ENCODE assay signal across 1 cellular context in the genomic region with DNA sequence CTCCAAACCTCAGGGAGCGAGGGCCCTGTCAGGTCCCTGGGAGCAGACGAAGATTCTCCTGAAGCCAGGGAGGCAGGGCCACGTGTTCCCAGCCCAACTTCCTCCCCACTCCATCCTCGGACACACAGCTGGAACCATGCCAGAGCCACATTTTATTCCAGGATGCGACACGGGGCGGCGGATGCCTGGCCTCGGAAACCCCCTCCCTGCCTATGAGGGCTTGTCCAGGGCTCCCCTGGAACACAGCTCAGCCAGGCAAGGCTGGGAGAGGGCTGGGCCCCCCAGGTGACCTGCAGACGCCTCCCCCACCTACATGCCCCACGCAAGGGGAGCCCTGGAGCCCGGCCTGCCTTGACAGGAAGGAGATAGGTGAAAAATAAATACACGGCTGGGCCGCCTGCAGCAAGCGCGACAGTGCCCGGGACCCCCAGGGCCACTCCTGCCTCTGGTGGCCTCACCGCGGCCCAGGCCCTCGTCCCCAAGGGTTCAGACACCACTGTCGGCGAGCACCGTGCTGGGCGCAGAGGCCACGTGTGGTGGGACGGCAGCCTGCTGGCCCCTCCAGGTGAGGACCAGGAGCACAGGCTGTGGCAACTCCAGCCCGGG.
TF ChIP-seq lines count a peak whose summit lies in the region.

No MANE protein-coding gene starts in this region.

TF ChIP-seq in K562, 482 proteins besides CTCF, POLR2A, EP300 and RAD21:
- no peak for TF ChIP-seq BDP1 (IDR thresholded peaks at IDR 0.05; ENCODE audit: insufficient read depth, insufficient read length)
- TF ChIP-seq, protein P1, sequence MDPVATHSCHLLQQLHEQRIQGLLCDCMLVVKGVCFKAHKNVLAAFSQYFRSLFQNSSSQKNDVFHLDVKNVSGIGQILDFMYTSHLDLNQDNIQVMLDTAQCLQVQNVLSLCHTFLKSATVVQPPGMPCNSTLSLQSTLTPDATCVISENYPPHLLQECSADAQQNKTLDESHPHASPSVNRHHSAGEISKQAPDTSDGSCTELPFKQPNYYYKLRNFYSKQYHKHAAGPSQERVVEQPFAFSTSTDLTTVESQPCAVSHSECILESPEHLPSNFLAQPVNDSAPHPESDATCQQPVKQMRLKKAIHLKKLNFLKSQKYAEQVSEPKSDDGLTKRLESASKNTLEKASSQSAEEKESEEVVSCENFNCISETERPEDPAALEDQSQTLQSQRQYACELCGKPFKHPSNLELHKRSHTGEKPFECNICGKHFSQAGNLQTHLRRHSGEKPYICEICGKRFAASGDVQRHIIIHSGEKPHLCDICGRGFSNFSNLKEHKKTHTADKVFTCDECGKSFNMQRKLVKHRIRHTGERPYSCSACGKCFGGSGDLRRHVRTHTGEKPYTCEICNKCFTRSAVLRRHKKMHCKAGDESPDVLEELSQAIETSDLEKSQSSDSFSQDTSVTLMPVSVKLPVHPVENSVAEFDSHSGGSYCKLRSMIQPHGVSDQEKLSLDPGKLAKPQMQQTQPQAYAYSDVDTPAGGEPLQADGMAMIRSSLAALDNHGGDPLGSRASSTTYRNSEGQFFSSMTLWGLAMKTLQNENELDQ (CRISPR knock-in tag; IDR thresholded peaks at IDR 0.05; ENCODE audit: borderline replicate concordance): no peak
- TF ChIP-seq, protein P2, sequence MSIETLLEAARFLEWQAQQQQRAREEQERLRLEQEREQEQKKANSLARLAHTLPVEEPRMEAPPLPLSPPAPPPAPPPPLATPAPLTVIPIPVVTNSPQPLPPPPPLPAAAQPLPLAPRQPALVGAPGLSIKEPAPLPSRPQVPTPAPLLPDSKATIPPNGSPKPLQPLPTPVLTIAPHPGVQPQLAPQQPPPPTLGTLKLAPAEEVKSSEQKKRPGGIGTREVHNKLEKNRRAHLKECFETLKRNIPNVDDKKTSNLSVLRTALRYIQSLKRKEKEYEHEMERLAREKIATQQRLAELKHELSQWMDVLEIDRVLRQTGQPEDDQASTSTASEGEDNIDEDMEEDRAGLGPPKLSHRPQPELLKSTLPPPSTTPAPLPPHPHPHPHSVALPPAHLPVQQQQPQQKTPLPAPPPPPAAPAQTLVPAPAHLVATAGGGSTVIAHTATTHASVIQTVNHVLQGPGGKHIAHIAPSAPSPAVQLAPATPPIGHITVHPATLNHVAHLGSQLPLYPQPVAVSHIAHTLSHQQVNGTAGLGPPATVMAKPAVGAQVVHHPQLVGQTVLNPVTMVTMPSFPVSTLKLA (conservative IDR thresholded peaks at IDR 0.05): 0 out of 4 replicates have a peak, but pooled peaks of 1 of the 2 experiments have one; percentile 21
- TF ChIP-seq, protein P3, sequence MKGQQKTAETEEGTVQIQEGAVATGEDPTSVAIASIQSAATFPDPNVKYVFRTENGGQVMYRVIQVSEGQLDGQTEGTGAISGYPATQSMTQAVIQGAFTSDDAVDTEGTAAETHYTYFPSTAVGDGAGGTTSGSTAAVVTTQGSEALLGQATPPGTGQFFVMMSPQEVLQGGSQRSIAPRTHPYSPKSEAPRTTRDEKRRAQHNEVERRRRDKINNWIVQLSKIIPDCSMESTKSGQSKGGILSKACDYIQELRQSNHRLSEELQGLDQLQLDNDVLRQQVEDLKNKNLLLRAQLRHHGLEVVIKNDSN (CRISPR knock-in tag; IDR thresholded peaks at IDR 0.05): peak; percentile 71
- TF ChIP-seq ZNF347 (CRISPR knock-in tag; IDR thresholded peaks at IDR 0.05; ENCODE audit: low read depth): no peak
- TF ChIP-seq ZNF197 (CRISPR knock-in tag; IDR thresholded peaks at IDR 0.05; ENCODE audit: low read depth): no peak
- TF ChIP-seq, protein P4, sequence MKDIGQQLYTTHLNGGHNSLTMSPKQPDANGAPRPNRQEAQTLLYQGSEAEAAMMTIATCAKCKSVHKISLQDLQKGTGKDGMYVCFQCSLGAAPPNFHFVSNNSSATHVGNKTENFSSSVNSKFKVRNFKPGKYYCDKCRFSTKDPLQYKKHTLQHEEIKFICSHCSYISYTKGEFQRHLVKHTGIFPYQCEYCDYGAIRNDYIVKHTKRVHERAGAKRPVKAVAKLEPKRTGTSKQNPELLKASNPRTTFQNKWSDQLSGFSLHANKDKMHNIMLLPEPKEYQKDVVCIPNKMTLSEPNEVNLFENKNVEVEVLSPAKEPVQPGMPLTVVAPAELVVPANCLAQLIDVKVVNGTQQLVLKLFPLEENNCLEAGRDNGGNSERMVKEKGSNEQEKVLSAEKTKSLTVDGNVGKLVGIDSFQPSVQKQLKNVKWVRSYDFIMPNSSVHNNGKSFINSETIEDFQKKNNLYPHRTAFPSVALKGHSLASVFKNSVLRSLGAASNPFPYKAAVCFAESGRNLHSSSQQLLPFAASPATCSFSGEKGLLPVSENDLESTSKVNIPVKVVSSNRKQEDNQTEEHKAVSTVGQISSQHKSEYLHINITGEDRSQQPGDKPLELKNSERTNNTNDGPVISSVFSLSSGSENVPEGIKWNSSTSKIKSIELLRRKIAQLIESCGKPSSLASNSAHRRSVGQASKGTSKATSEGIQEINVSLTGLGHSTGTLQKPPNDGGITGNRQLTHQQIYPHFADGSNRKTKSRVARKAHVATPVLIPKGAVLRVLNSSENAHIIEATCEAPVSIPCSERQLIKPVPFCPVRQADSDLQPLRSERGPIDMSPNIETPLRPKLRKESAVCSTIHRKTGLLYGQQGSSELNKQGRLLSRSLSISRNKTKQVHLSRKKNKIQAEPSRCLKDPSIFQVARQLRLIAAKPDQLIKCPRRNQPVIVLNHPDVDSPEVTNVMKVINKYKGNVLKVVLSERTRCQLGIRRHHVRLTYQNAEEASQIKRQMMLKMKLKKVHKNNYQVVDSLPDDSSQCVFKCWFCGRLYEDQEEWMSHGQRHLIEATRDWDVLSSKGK (CRISPR knock-in tag; IDR thresholded peaks at IDR 0.05): no peak
- TF ChIP-seq TCF7 (IDR thresholded peaks at IDR 0.05; ENCODE audit: borderline replicate concordance): no peak
- TF ChIP-seq ZNF717 (CRISPR knock-in tag; IDR thresholded peaks at IDR 0.05): no peak
- TF ChIP-seq HEY1 (CRISPR knock-in tag; IDR thresholded peaks at IDR 0.05; ENCODE audit: borderline replicate concordance): no peak
- no peak for TF ChIP-seq NFIX (CRISPR knock-in tag; IDR thresholded peaks at IDR 0.05; ENCODE audit: low read depth)
- no peak for TF ChIP-seq TEAD4 (IDR thresholded peaks at IDR 0.05; ENCODE audit: low read length)
- no peak for TF ChIP-seq TEAD4 (CRISPR knock-in tag; IDR thresholded peaks at IDR 0.05; ENCODE audit: borderline replicate concordance)
- TF ChIP-seq NFXL1 (CRISPR knock-in tag; IDR thresholded peaks at IDR 0.05): no peak
- TF ChIP-seq L3MBTL2 (IDR thresholded peaks at IDR 0.05): peak; percentile 32
- TF ChIP-seq ETV5 (CRISPR knock-in tag; IDR thresholded peaks at IDR 0.05; ENCODE audit: low read depth): 0 out of 2 replicates have a peak, but pooled peaks have one; percentile 29
- TF ChIP-seq FOXP1 (CRISPR knock-in tag; IDR thresholded peaks at IDR 0.05): no peak
- TF ChIP-seq NFIC (IDR thresholded peaks at IDR 0.05): peak; percentile 92
- no peak for TF ChIP-seq STAT5B (CRISPR knock-in tag; IDR thresholded peaks at IDR 0.05)
- TF ChIP-seq NELFE (IDR thresholded peaks at IDR 0.05; ENCODE audit: insufficient read depth, insufficient read length): no peak
- TF ChIP-seq XRCC4 (IDR thresholded peaks at IDR 0.05; ENCODE audit: extremely low read depth, insufficient read depth, insufficient read length): no peak
- TF ChIP-seq SPI1 (IDR thresholded peaks at IDR 0.05; ENCODE audit: borderline replicate concordance, low read depth, low read length): peak; percentile 55; the same call in 1 of the 2 replicates
- TF ChIP-seq, protein P5, sequence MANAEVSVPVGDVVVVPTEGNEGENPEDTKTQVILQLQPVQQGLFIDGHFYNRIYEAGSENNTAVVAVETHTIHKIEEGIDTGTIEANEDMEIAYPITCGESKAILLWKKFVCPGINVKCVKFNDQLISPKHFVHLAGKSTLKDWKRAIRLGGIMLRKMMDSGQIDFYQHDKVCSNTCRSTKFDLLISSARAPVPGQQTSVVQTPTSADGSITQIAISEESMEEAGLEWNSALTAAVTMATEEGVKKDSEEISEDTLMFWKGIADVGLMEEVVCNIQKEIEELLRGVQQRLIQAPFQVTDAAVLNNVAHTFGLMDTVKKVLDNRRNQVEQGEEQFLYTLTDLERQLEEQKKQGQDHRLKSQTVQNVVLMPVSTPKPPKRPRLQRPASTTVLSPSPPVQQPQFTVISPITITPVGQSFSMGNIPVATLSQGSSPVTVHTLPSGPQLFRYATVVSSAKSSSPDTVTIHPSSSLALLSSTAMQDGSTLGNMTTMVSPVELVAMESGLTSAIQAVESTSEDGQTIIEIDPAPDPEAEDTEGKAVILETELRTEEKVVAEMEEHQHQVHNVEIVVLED (CRISPR knock-in tag; IDR thresholded peaks at IDR 0.05): no peak
- TF ChIP-seq NONO (IDR thresholded peaks at IDR 0.05; ENCODE audit: low read depth in 2 of 2, low read length in 1 of 2): no peak
- no peak for TF ChIP-seq PTRF (tag; IDR thresholded peaks at IDR 0.05)
- TF ChIP-seq RBM22 (IDR thresholded peaks at IDR 0.05; ENCODE audit: low read depth, low read length, poor library complexity, severe bottlenecking): peak; percentile 79
- peak; percentile 59 for TF ChIP-seq POLR2G (IDR thresholded peaks at IDR 0.05; ENCODE audit: low read depth, low read length)
- no peak for TF ChIP-seq ZNF133 (CRISPR knock-in tag; IDR thresholded peaks at IDR 0.05)
- no peak for TF ChIP-seq RB1 (IDR thresholded peaks at IDR 0.05; ENCODE audit: low read depth)
- no peak for TF ChIP-seq CHCHD3 (CRISPR knock-in tag; IDR thresholded peaks at IDR 0.05)
- TF ChIP-seq MYC (IDR thresholded peaks at IDR 0.05; ENCODE audit: low read depth, low read length): peak; percentile 47; the same call in 1 of the 2 replicates
- TF ChIP-seq MYC (CRISPR knock-in tag; IDR thresholded peaks at IDR 0.05; ENCODE audit: borderline replicate concordance, low read depth): no peak
- no peak for TF ChIP-seq MCM3 (IDR thresholded peaks at IDR 0.05)
TF ChIP-seq in K562: peak in this region for 9.
